Comparison of ENCODE assay signal across 25 cellular contexts in genomic region chr18:9704233-9705118, GRCh38. TPM values are rescaled to one million over a fixed set of nuclear protein-coding genes. Genes with fewer than 3 reads are reported as not detected.
DNase-seq lines count a peak whose midpoint lies in the region; ATAC-seq and TF ChIP-seq lines count a peak whose summit lies in the region.
"Had no signal": no experiment of that assay in that cellular context is flagged by ENCODE, and none has a peak within 500 bp of the region (broad histone marks: within the 10 kb centered on the region; RNA-seq: fewer than 3 reads in every experiment).

No MANE protein-coding gene starts in this region.

- 0 out of 2 replicates have a peak overlapping the region, but pooled peaks have one; percentile 28 for H3K23ac ChIP-seq in IMR-90 (ENCODE audit: low read depth, low read length)

- H3K4me2 ChIP-seq in IMR-90 (ENCODE audit: low read depth, low read length) = no peak overlapping the region

- H2AK9ac ChIP-seq in IMR-90 (replicated peaks; ENCODE audit: low read depth, low read length, poor library complexity) = no peak overlapping the region

- in situ Hi-C loops in IMR-90 (cut with MboI; ENCODE audit: low sequenced_read_pairs) = loop anchor here (25.0 kb wide), 1 partner anchor 233 kb away; no protein-coding TSS in a partner anchor

- no peak overlapping the region for H3K56ac ChIP-seq in IMR-90 (ENCODE audit: extremely low read depth, insufficient read depth, low read length)

- no peak overlapping the region for H3K9ac ChIP-seq in IMR-90 (ENCODE audit: low read depth, low read length)

- dilution Hi-C loops in IMR-90 (cut with HindIII; ENCODE audit: low sequenced_read_pairs, unreplicated experiment) = no loop called here

- H3K27ac Mint-ChIP-seq in activated naive CD4-positive, alpha-beta T cell treated with anti-CD3 and anti-CD28 coated beads, Interleukin-2, amount 50 U/mL, for 72 hours = no peak overlapping the region
- no peak overlapping the region for H3K27ac Mint-ChIP-seq in activated naive CD4-positive, alpha-beta T cell treated with anti-CD3 and anti-CD28 coated beads, Interleukin-2, amount 10 ng/mL, durations not matched to agents 7 days and 5 days
- H3K27ac Mint-ChIP-seq: CD4-positive, CD25-positive, alpha-beta regulatory T cell; dendritic cell treated with granulocyte-macrophage colony-stimulating factor and Interleukin-4, amounts not matched to agents 40 ng/mL and 50 ng/mL, for 4 days had no signal

- no peaks in the 10 kb centered on the region for H3K36me3 ChIP-seq in IMR-90 (ENCODE audit: control insufficient read depth, insufficient read depth, low read length)
- H3K36me3 ChIP-seq in uterus = no peaks in the 10 kb centered on the region
- H3K36me3 ChIP-seq: cardiac muscle cell, heart left ventricle, left lung, prostate gland had no signal

- H3K36me3 Mint-ChIP-seq in activated naive CD4-positive, alpha-beta T cell treated with anti-CD3 and anti-CD28 coated beads, Interleukin-2, amount 50 U/mL, for 72 hours = peaks cover 0 to 5% of the 10 kb centered on the region in 2 donors
- no peaks in the 10 kb centered on the region for H3K36me3 Mint-ChIP-seq in activated naive CD4-positive, alpha-beta T cell treated with anti-CD3 and anti-CD28 coated beads, Interleukin-2, amount 10 ng/mL, durations not matched to agents 7 days and 5 days
- H3K36me3 Mint-ChIP-seq: CD4-positive, CD25-positive, alpha-beta regulatory T cell had no signal

- H4K91ac ChIP-seq in IMR-90 (ENCODE audit: insufficient read depth, low read depth, low read length) = no peak overlapping the region

- intact Hi-C loops in IMR-90 (cut with micrococcal nuclease) (loop anchor here (5.0 kb wide), 2 partner anchors 108 to 213 kb away; no protein-coding TSS in a partner anchor), uterus (cut with DNase I; ENCODE audit: low total_unique reads) (no loop called here), dorsolateral prefrontal cortex (cut with DNase I) (loop anchor here (5.0 to 10.0 kb wide), 4 partner anchors 92 to 820 kb away; partner anchors contain the start of genes VAPA (in 2 of the 2), NAPG (in 1 of the 2) and PPP4R1 (in 1 of the 2))

- no peak overlapping the region for H2BK5ac ChIP-seq in IMR-90 (ENCODE audit: low read depth, low read length, poor library complexity, severe bottlenecking)

- peaks cover 59% of the 10 kb centered on the region for H3K27me3 Mint-ChIP-seq in activated naive CD4-positive, alpha-beta T cell treated with anti-CD3 and anti-CD28 coated beads, Interleukin-2, amount 10 ng/mL, durations not matched to agents 7 days and 5 days
- H3K27me3 Mint-ChIP-seq: dendritic cell treated with granulocyte-macrophage colony-stimulating factor and Interleukin-4, amounts not matched to agents 40 ng/mL and 50 ng/mL, for 4 days had no signal

- H3K4me3 Mint-ChIP-seq in activated naive CD4-positive, alpha-beta T cell treated with anti-CD3 and anti-CD28 coated beads, Interleukin-2, amount 10 ng/mL, durations not matched to agents 7 days and 5 days = no peak overlapping the region
- H3K4me3 Mint-ChIP-seq: CD4-positive, CD25-positive, alpha-beta regulatory T cell; dendritic cell treated with granulocyte-macrophage colony-stimulating factor and Interleukin-4, amounts not matched to agents 40 ng/mL and 50 ng/mL, for 4 days had no signal

- 0 out of 2 replicates have a peak, but pooled peaks cover 1% of the 10 kb centered on the region for H4K20me1 ChIP-seq in IMR-90 (ENCODE audit: insufficient read depth, low read length)

- H2AK5ac ChIP-seq in IMR-90 (ENCODE audit: low read depth, low read length) = peak overlapping the region; percentile 25

- no peak overlapping the region for H3K4me3 ChIP-seq in IMR-90 (ENCODE audit: insufficient read depth, low read depth, low read length)
- H3K4me3 ChIP-seq in fibroblast of villous mesenchyme (ENCODE audit: low read depth, low read length) = no peak overlapping the region
- no peak overlapping the region for H3K4me3 ChIP-seq in uterus
- no peak overlapping the region for H3K4me3 ChIP-seq in dorsolateral prefrontal cortex
- H3K4me3 ChIP-seq: cardiac muscle cell, heart left ventricle, left lung, mucosa of descending colon, prostate gland had no signal

- H2BK15ac ChIP-seq in IMR-90 (ENCODE audit: low read depth, low read length) = peak overlapping the region; percentile 30; the same call in 2 of the 3 replicates

- TF ChIP-seq CTCF in IMR-90 (conservative IDR thresholded peaks at IDR 0.05; ENCODE audit: low read depth, low read length) = no peak
- no peak for TF ChIP-seq CTCF in fibroblast of villous mesenchyme (IDR thresholded peaks at IDR 0.05; ENCODE audit: insufficient read depth, low read depth, low read length)
- TF ChIP-seq CTCF in uterus (IDR thresholded peaks at IDR 0.05) = no peak
- no peak for TF ChIP-seq CTCF in dorsolateral prefrontal cortex (IDR thresholded peaks at IDR 0.05 in 54 of 56, conservative IDR thresholded peaks at IDR 0.05 in 2 of 56; ENCODE audit: low read depth in 1 of 56, partially characterized antibody in 56 of 56)

- no peak for DNase-seq in activated naive CD4-positive, alpha-beta T cell treated with anti-CD3 and anti-CD28 coated beads, Interleukin-2, amount 50 U/mL, for 72 hours (ENCODE audit: low spot score in 2 of 2)
- DNase-seq in activated naive CD4-positive, alpha-beta T cell treated with anti-CD3 and anti-CD28 coated beads, Interleukin-2, amount 10 ng/mL, durations not matched to agents 7 days and 5 days = no peak
- DNase-seq in IMR-90 (peak; percentile 21), fibroblast of villous mesenchyme (ENCODE audit: low read depth) (peak; percentile 15), uterus (no peak), HK-2 (ENCODE audit: unreplicated experiment) (no peak), dorsolateral prefrontal cortex (no peak)
- DNase-seq: activated gamma-delta T cell; CD4-positive, CD25-positive, alpha-beta regulatory T cell; DMS 273 treated with DMSO at 0.1 percent for 48 hours; GOT3; heart left ventricle; KG1; left lung; mucosa of descending colon; NCI-H1048; NCI-H1930; stimulated activated CD4-positive, alpha-beta T cell treated with anti-CD3 and anti-CD28 coated beads, Interleukin-4, amount 100 ng/mL, for 4 hours; T-helper 9 cell had no signal

- no peaks in the 10 kb centered on the region for H3K27me3 ChIP-seq in IMR-90 (ENCODE audit: control insufficient read depth, insufficient read depth, low read length)
- no peaks in the 10 kb centered on the region for H3K27me3 ChIP-seq in uterus
- no peaks in the 10 kb centered on the region for H3K27me3 ChIP-seq in dorsolateral prefrontal cortex
- H3K27me3 ChIP-seq: heart left ventricle, left lung had no signal

- no peak overlapping the region for H2BK120ac ChIP-seq in IMR-90 (ENCODE audit: low read depth, low read length)

- H3K4me1 ChIP-seq in IMR-90 (ENCODE audit: control insufficient read depth, insufficient read depth, low read length) (peaks cover 21% of the 10 kb centered on the region), uterus (no peaks in the 10 kb centered on the region)
- H3K4me1 ChIP-seq: prostate gland had no signal

- CTCF ChIA-PET in activated naive CD4-positive, alpha-beta T cell treated with anti-CD3 and anti-CD28 coated beads, Interleukin-2, amount 10 ng/mL, durations not matched to agents 7 days and 5 days (lab: Charles Lee) = interaction anchor here (0.6 kb wide), 1 partner anchor 428 kb away, joined by 3 read pairs; no protein-coding TSS in a partner anchor
- CTCF ChIA-PET in IMR-90 (lab: Yijun Ruan, JAX) = no interaction called here

- BruUV-seq in IMR-90 (replicated peaks; lab: Mats Ljungman, UMichigan) = no TSS peak

- no peaks in the 10 kb centered on the region for H3K9me3 ChIP-seq in IMR-90 (ENCODE audit: control insufficient read depth, insufficient read depth, low read length)
- no peaks in the 10 kb centered on the region for H3K9me3 ChIP-seq in uterus
- H3K9me3 ChIP-seq: heart left ventricle, left lung, mucosa of descending colon, prostate gland had no signal

- TF ChIP-seq RAD21 in IMR-90 (IDR thresholded peaks at IDR 0.05; ENCODE audit: low read length) = no peak

- H3K79me1 ChIP-seq in IMR-90 (ENCODE audit: low read depth in 1 of 2, low read length in 2 of 2) = peaks cover 0 to 15% of the 10 kb centered on the region in 2 experiments; a peak in 2 of 4 replicates

- TF ChIP-seq POLR2A in IMR-90 (IDR thresholded peaks at IDR 0.05; ENCODE audit: low read depth, low read length) (no peak), uterus (IDR thresholded peaks at IDR 0.05) (no peak)

- no peak overlapping the region; the same call in 1 of the 2 replicates for H4K5ac ChIP-seq in IMR-90 (ENCODE audit: low read depth, low read length)

- H3K27ac ChIP-seq in IMR-90 (ENCODE audit: insufficient read depth, low read length) = no peak overlapping the region
- peak overlapping the region; percentile 42 to 65 for H3K27ac ChIP-seq in uterus
- H3K27ac ChIP-seq in dorsolateral prefrontal cortex = no peak overlapping the region
- H3K27ac ChIP-seq: cardiac muscle cell, heart left ventricle, prostate gland, RWPE1 had no signal

- no peak overlapping the region; the same call in 1 of the 2 replicates for H3K18ac ChIP-seq in IMR-90 (ENCODE audit: low read depth, low read length)

- H3K4me1 Mint-ChIP-seq in activated naive CD4-positive, alpha-beta T cell treated with anti-CD3 and anti-CD28 coated beads, Interleukin-2, amount 10 ng/mL, durations not matched to agents 7 days and 5 days = peaks cover 21% of the 10 kb centered on the region

- H3K4ac ChIP-seq in IMR-90 (ENCODE audit: low read depth, low read length) = no peak overlapping the region

- no peak overlapping the region; the same call in 1 of the 2 replicates for H3K14ac ChIP-seq in IMR-90 (replicated peaks; ENCODE audit: low read depth, low read length)

- H3K9me3 Mint-ChIP-seq in activated naive CD4-positive, alpha-beta T cell treated with anti-CD3 and anti-CD28 coated beads, Interleukin-2, amount 50 U/mL, for 72 hours = no peaks in the 10 kb centered on the region
- no peaks in the 10 kb centered on the region for H3K9me3 Mint-ChIP-seq in activated naive CD4-positive, alpha-beta T cell treated with anti-CD3 and anti-CD28 coated beads, Interleukin-2, amount 10 ng/mL, durations not matched to agents 7 days and 5 days
- H3K9me3 Mint-ChIP-seq: dendritic cell treated with granulocyte-macrophage colony-stimulating factor and Interleukin-4, amounts not matched to agents 40 ng/mL and 50 ng/mL, for 4 days had no signal

- peak; percentile 65 to 82 for ATAC-seq in activated naive CD4-positive, alpha-beta T cell treated with anti-CD3 and anti-CD28 coated beads, Interleukin-2, amount 50 U/mL, for 72 hours
- ATAC-seq in IMR-90 (ENCODE audit: low read depth) (no peak), GM18873 (IDR thresholded peaks at IDR 0.05; ENCODE audit: low FRiP score, unreplicated experiment) (no peak)
- ATAC-seq: heart left ventricle, left lung, SK-N-SH treated with all-trans-retinoic acid at 6 μM for 48 hours had no signal

- no peak overlapping the region for H4K8ac ChIP-seq in IMR-90 (ENCODE audit: low read depth in 2 of 2, low read length in 2 of 2)

- no peak overlapping the region for H2AFZ ChIP-seq in IMR-90 (replicated peaks; ENCODE audit: low read length, poor library complexity)

- H3K9me1 ChIP-seq in IMR-90 (ENCODE audit: insufficient read depth, low read length) = peaks cover 7% of the 10 kb centered on the region

- 20% methylated on average over 1 of the region's 11 CpGs; no CpG with 5 or more reads in 1 of the 2 experiments for WGBS in IMR-90 (ENCODE audit: extremely low coverage in 2 of 2, insufficient read length in 1 of 2), 2 experiments

- no peak overlapping the region for H2BK20ac ChIP-seq in IMR-90 (ENCODE audit: low read depth, low read length)

- POLR2A ChIA-PET in IMR-90 (lab: Charles Lee; ENCODE audit: unreplicated experiment) = no interaction called here

RNA-seq across cellular contexts. Expression of gene RAB31, which starts 3.6 kb away (rescaled TPM):
- total RNA-seq in activated naive CD4-positive, alpha-beta T cell treated with anti-CD3 and anti-CD28 coated beads, Interleukin-2, amount 50 U/mL, for 72 hours = under 1 TPM; 0.36 to 0.99 TPM
- total RNA-seq in IMR-90 (2012; rRNA removed) (26.9 and 28.9 TPM in 2 replicates), fibroblast of villous mesenchyme (34.5 and 48.6 TPM in 2 replicates), uterus (10 to 100 TPM; 22.9 to 98.1 (median 34.3) TPM), dorsolateral prefrontal cortex (100 to 1,000 TPM in 41 of 120 experiments, 10 to 100 TPM in 79; 48.3 to 273 (median 87.7) TPM)
- polyA plus RNA-seq in IMR-90 (2012; rRNA removed) = 12.3 and 13.8 TPM in 2 replicates
- 5.7 and 7.0 TPM in 2 replicates for polyA plus RNA-seq in IMR-90 (2012; cell fraction: cytosol; rRNA removed)
- 13.4 and 18.7 TPM in 2 replicates for polyA plus RNA-seq in IMR-90 (2012; cell fraction: nucleus; rRNA removed; ENCODE audit: low replicate concordance)

Comparison
In these comparisons a context has a peak if more than half of its experiments do, and no peak if none do; other contexts are left out.
1. ATAC-seq: peak in activated naive CD4-positive, alpha-beta T cell treated with anti-CD3 and anti-CD28 coated beads, Interleukin-2, amount 50 U/mL, for 72 hours (2 of 2); none in IMR-90 (single experiment) and GM18873 (single experiment).
2. DNase-seq: peak in IMR-90 (single experiment) and fibroblast of villous mesenchyme (single experiment); none in activated naive CD4-positive, alpha-beta T cell treated with anti-CD3 and anti-CD28 coated beads, Interleukin-2, amount 50 U/mL, for 72 hours (0 of 2), activated naive CD4-positive, alpha-beta T cell treated with anti-CD3 and anti-CD28 coated beads, Interleukin-2, amount 10 ng/mL, durations not matched to agents 7 days and 5 days (single experiment), uterus (0 of 2), HK-2 (single experiment) and dorsolateral prefrontal cortex (0 of 10).
3. H3K27ac ChIP-seq: peak in uterus (2 of 2); none in IMR-90 (single experiment) and dorsolateral prefrontal cortex (0 of 59).
4. RNA of gene RAB31, which starts 3.6 kb away (total RNA-seq): 48.3 to 273 TPM in dorsolateral prefrontal cortex, 22.9 to 98.1 TPM in uterus, 34.5 to 48.6 TPM in fibroblast of villous mesenchyme and 26.9 to 28.9 TPM in IMR-90; 0.36 to 0.99 TPM in activated naive CD4-positive, alpha-beta T cell treated with anti-CD3 and anti-CD28 coated beads, Interleukin-2, amount 50 U/mL, for 72 hours; every median in the first group is over 10 times any median in the second.